In genomic region chr15:50854594-50855490, GRCh38 we compare ENCODE assay signal across 8 cellular contexts. TPM values are rescaled to one million over a fixed set of nuclear protein-coding genes. Genes with fewer than 3 reads are reported as not detected.
A peak's percentile ranks its signal among the peaks of the same experiment; 100 is the strongest.
DNase-seq lines count a peak whose midpoint lies in the region; ATAC-seq, FAIRE-seq and TF ChIP-seq lines count a peak whose summit lies in the region.

No MANE protein-coding gene starts in this region.

- ATAC-seq in GM21717 (IDR thresholded peaks at IDR 0.05; ENCODE audit: unreplicated experiment) (peak; percentile 93), HG03575 (IDR thresholded peaks at IDR 0.05; ENCODE audit: extremely low read depth, insufficient number of reproducible peaks, low FRiP score, unreplicated experiment) (peak; percentile 87), foreskin keratinocyte (peak; percentile 89)
- no peak for ATAC-seq in activated CD4-positive, alpha-beta T cell treated with anti-CD3 and anti-CD28 coated beads for 36 hours

- no peak overlapping the region for H3K4me3 ChIP-seq in small intestine (ENCODE audit: low read depth in 1 of 2, low read length in 2 of 2)

- WGBS in small intestine, 3 donors = 82 to 87% (median 87%) methylated on average over 4 of the region's 4 CpGs

- H3K36me3 ChIP-seq in small intestine (ENCODE audit: control insufficient read depth in 2 of 2, insufficient read depth in 2 of 2, low read length in 2 of 2) = no peaks in the 10 kb centered on the region

- TF ChIP-seq CTCF in GM13976 (IDR thresholded peaks at IDR 0.05; ENCODE audit: borderline replicate concordance, control extremely low read depth, extremely low read depth, insufficient read depth, missing control alignments) (no peak), foreskin keratinocyte (conservative IDR thresholded peaks at IDR 0.05) (no peak)

- H3K27ac ChIP-seq in foreskin keratinocyte = no peak overlapping the region
- H3K27ac ChIP-seq in small intestine (ENCODE audit: low read depth in 1 of 2, low read length in 1 of 2) = no peak overlapping the region

- no peaks in the 10 kb centered on the region for H3K36me3 Mint-ChIP-seq in activated CD4-positive, alpha-beta T cell treated with anti-CD3 and anti-CD28 coated beads for 36 hours (ENCODE audit: low read depth)

- H3K27me3 Mint-ChIP-seq in activated CD4-positive, alpha-beta T cell treated with anti-CD3 and anti-CD28 coated beads for 36 hours = peaks cover 2% of the 10 kb centered on the region

- H3K4me1 Mint-ChIP-seq in activated CD4-positive, alpha-beta T cell treated with anti-CD3 and anti-CD28 coated beads for 36 hours = no peaks in the 10 kb centered on the region

- FAIRE-seq in small intestine (lab: Jason Lieb, UNC) = no peak

- H3K4me3 Mint-ChIP-seq in activated CD4-positive, alpha-beta T cell treated with anti-CD3 and anti-CD28 coated beads for 36 hours = no peak overlapping the region

- POLR2A ChIA-PET in activated CD4-positive, alpha-beta T cell treated with anti-CD3 and anti-CD28 coated beads for 36 hours (lab: Charles Lee) = no interaction called here

- no peaks in the 10 kb centered on the region for H3K4me1 ChIP-seq in foreskin keratinocyte
- H3K4me1 ChIP-seq in small intestine (ENCODE audit: control insufficient read depth in 2 of 2, insufficient read depth in 1 of 2, low read depth in 1 of 2, low read length in 1 of 2) = no peaks in the 10 kb centered on the region

- H3K27me3 ChIP-seq in foreskin keratinocyte = no peaks in the 10 kb centered on the region
- no peaks in the 10 kb centered on the region for H3K27me3 ChIP-seq in small intestine (ENCODE audit: control insufficient read depth in 2 of 2, insufficient read depth in 2 of 2, low read length in 2 of 2)

- in situ Hi-C loops in GM13976 (cut with MboI; ENCODE audit: low sequenced_read_pairs, unreplicated experiment) = no loop called here

- intact Hi-C loops in activated CD4-positive, alpha-beta T cell treated with anti-CD3 and anti-CD28 coated beads for 36 hours (cut with DNase I, micrococcal nuclease) = loop anchor here in 1 of 2 experiments (5.0 kb wide), 1 partner anchor 63 kb away; no protein-coding TSS in a partner anchor

- no peak overlapping the region for H3K27ac Mint-ChIP-seq in activated CD4-positive, alpha-beta T cell treated with anti-CD3 and anti-CD28 coated beads for 36 hours

- CTCF ChIA-PET in activated CD4-positive, alpha-beta T cell treated with anti-CD3 and anti-CD28 coated beads for 36 hours (lab: Charles Lee) = interaction anchor here (1.5 kb wide), 1 partner anchor 22 kb away, joined by 3 read pairs; no protein-coding TSS in a partner anchor

- H3K9me3 Mint-ChIP-seq in activated CD4-positive, alpha-beta T cell treated with anti-CD3 and anti-CD28 coated beads for 36 hours (ENCODE audit: low read depth) = no peaks in the 10 kb centered on the region

- no peaks in the 10 kb centered on the region for H3K9me3 ChIP-seq in small intestine (ENCODE audit: control insufficient read depth, low read depth)

- DNase-seq in GM13976 (ENCODE audit: low spot score) (peak; percentile 48), foreskin keratinocyte (peak; percentile 88 to 96), small intestine (no peak), HuH-7.5 (ENCODE audit: low spot score) (no peak)
- DNase-seq in activated CD4-positive, alpha-beta T cell treated with anti-CD3 and anti-CD28 coated beads for 36 hours = no peak
- DNase-seq in effector CD4-positive, alpha-beta T cell = no peak

RNA-seq across cellular contexts. Expression of gene AP4E1, which starts 53.6 kb away (rescaled TPM):
- total RNA-seq in foreskin keratinocyte = 12.8 and 13.1 TPM in 2 replicates
- polyA plus RNA-seq in foreskin keratinocyte (2.5 and 3.2 TPM in 2 replicates), small intestine (1 to 10 TPM; 3.0 to 3.8 (median 3.5) TPM)
- 10 to 100 TPM in 1 of 2 experiments, 1 to 10 TPM in 1; 9.0 to 13.1 TPM for total RNA-seq in activated CD4-positive, alpha-beta T cell treated with anti-CD3 and anti-CD28 coated beads for 36 hours

Comparison
In these comparisons a context has a peak if more than half of its experiments do, and no peak if none do; other contexts are left out.
1. DNase-seq: peak in GM13976 (single experiment) and foreskin keratinocyte (2 of 2); none in activated CD4-positive, alpha-beta T cell treated with anti-CD3 and anti-CD28 coated beads for 36 hours (single experiment), effector CD4-positive, alpha-beta T cell (single experiment), small intestine (single experiment) and HuH-7.5 (single experiment).